In genomic region chr4:107757860-107758476, GRCh38 we compare ENCODE assay signal across 8 cellular contexts. TPM values are rescaled to one million over a fixed set of nuclear protein-coding genes. Genes with fewer than 3 reads are reported as not detected.
DNase-seq lines count a peak whose midpoint lies in the region; ATAC-seq and TF ChIP-seq lines count a peak whose summit lies in the region.

No MANE protein-coding gene starts in this region.

- intact Hi-C loops in ovary (cut with DNase I), result loop anchor here in 1 of 4 donors (5.0 kb wide), 1 partner anchor 149 kb away; no protein-coding TSS in a partner anchor

- no peak overlapping the region for H3K4me3 ChIP-seq in AG09309 (ENCODE audit: control insufficient read depth, low read depth, low read length)
- H3K4me3 ChIP-seq in ovary, result no peak overlapping the region

- ATAC-seq in GM18868 (IDR thresholded peaks at IDR 0.05; ENCODE audit: unreplicated experiment) (peak; percentile 48), GM21528 (IDR thresholded peaks at IDR 0.05; ENCODE audit: low FRiP score, unreplicated experiment) (no peak)

- peak; percentile 30 for TF ChIP-seq CTCF in AG09309 (IDR thresholded peaks at IDR 0.05; ENCODE audit: control insufficient read depth, insufficient read depth, low read depth, low read length, missing control alignments)
- peak in 2 of 3 donors; percentile 22 to 28 for TF ChIP-seq CTCF in ovary (IDR thresholded peaks at IDR 0.05)

- DNase-seq in AG09309 (ENCODE audit: low read depth) (no peak), NCI-H748 treated with DMSO at 0.1 percent for 48 hours (lab: John Stamatoyannopoulos, UW) (peak; percentile 8), dermis microvascular lymphatic vessel endothelial cell (ENCODE audit: low read depth in 2 of 2) (peak; percentile 34 to 41), ovary (no peak)
- DNase-seq in NK-92 treated with Interleukin-12 subunit alpha and Interleukin-12 subunit beta, amount 100 ng/mL, for 24 hours (lab: John Stamatoyannopoulos, UW), result no peak
- no peak for DNase-seq in activated CD4-positive, alpha-beta T cell treated with anti-CD3 and anti-CD28 coated beads for 48 hours

- no peak for TF ChIP-seq POLR2A in ovary (IDR thresholded peaks at IDR 0.05)

- no peaks in the 10 kb centered on the region for H3K27me3 ChIP-seq in ovary

- no peak overlapping the region for H3K27ac ChIP-seq in ovary

- no peak for TF ChIP-seq EP300 in ovary (IDR thresholded peaks at IDR 0.05)

- 36 to 42% (median 42%) methylated on average over 2 of the region's 2 CpGs for WGBS in ovary, 3 donors

- no peaks in the 10 kb centered on the region for H3K9me3 ChIP-seq in ovary

- no peaks in the 10 kb centered on the region for H3K36me3 ChIP-seq in ovary

- H3K4me1 ChIP-seq in ovary (ENCODE audit: insufficient read depth), result no peaks in the 10 kb centered on the region

RNA-seq across cellular contexts. Expression of gene PAPSS1, which starts 37.9 kb away (rescaled TPM):
- total RNA-seq in dermis microvascular lymphatic vessel endothelial cell (41.8 and 51.6 TPM in 2 replicates), ovary (10 to 100 TPM; 19.8 to 50.3 (median 28.0) TPM)
- polyA plus RNA-seq in ovary, result 10 to 100 TPM; 27.9 to 48.7 TPM

Comparison
In these comparisons a context has a peak if more than half of its experiments do, and no peak if none do; other contexts are left out.
1. DNase-seq: peak in NCI-H748 treated with DMSO at 0.1 percent for 48 hours (single experiment) and dermis microvascular lymphatic vessel endothelial cell (2 of 2); none in AG09309 (single experiment), ovary (0 of 5), NK-92 treated with Interleukin-12 subunit alpha and Interleukin-12 subunit beta, amount 100 ng/mL, for 24 hours (single experiment) and activated CD4-positive, alpha-beta T cell treated with anti-CD3 and anti-CD28 coated beads for 48 hours (single experiment).